ENCODE assay signal across 30 cellular contexts in the genomic region with DNA sequence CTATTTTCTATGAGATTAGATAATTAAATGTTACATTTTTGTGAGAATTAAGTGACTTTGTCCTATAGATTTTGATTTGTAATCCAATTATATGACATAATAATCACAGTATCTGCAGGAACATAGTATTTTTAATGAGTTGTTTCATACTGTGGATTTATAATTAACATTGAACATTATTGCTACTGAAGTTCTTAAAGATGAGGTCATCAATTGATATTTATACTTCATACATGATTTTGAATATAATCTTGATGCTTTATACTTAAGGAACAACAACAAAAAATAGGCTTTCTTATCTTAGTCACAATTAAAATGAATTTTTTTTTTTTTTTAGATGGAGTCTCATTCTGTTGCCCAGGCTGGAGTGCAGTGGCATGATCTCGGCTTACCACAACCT.
DNase-seq lines count a peak whose midpoint lies in the region; ATAC-seq, FAIRE-seq and TF ChIP-seq lines count a peak whose summit lies in the region.
"Had no signal": no experiment of that assay in that cellular context is flagged by ENCODE, and none has a peak within 500 bp of the region (broad histone marks: within the 10 kb centered on the region; RNA-seq: fewer than 3 reads in every experiment).

No MANE protein-coding gene starts in this region.

- WGBS in HepG2 (ENCODE audit: low lambda C conversion rate): 53% methylated on average over 1 of the region's 1 CpG
- 91% methylated on average over 1 of the region's 1 CpG for WGBS in right lobe of liver (ENCODE audit: insufficient coverage, low coverage, low lambda C conversion rate, missing lambda C conversion rate)

- POLR2A ChIA-PET in HepG2 (lab: Yijun Ruan, JAX): no interaction called here
- POLR2A ChIA-PET in HEK293 (lab: Yijun Ruan, JAX): no interaction called here

- no peak for TF ChIP-seq CTCF in HepG2 (CRISPR knock-in tag; IDR thresholded peaks at IDR 0.05)
- no peak for TF ChIP-seq CTCF in right lobe of liver (IDR thresholded peaks at IDR 0.05)
- no peak for TF ChIP-seq CTCF in HEK293 (tag by site-specific recombination; IDR thresholded peaks at IDR 0.05)

- H3K27me3 ChIP-seq in HepG2 (ENCODE audit: control insufficient read depth in 1 of 2, insufficient read depth in 2 of 2, low read length in 2 of 2) (no peaks in the 10 kb centered on the region), right lobe of liver (no peaks in the 10 kb centered on the region)
- H3K27me3 ChIP-seq: BE2C; BLaER1; BLaER1 treated with 17β-estradiol and CSF1 and Interleukin-3, amounts not matched to agents 10 nM and 100 nM had no signal

- no peaks in the 10 kb centered on the region for H4K20me1 ChIP-seq in HepG2 (ENCODE audit: insufficient read depth, low read length)
- H4K20me1 ChIP-seq: BLaER1; BLaER1 treated with 17β-estradiol and CSF1 and Interleukin-3, amounts not matched to agents 10 nM and 100 nM had no signal

- H3K9me3 ChIP-seq in HepG2 (ENCODE audit: low read length) (no peaks in the 10 kb centered on the region), right lobe of liver (no peaks in the 10 kb centered on the region), HEK293 (ENCODE audit: control insufficient read depth, insufficient read depth, low read depth, low read length) (no peaks in the 10 kb centered on the region)
- H3K9me3 ChIP-seq: A549; BE2C; BLaER1; BLaER1 treated with 17β-estradiol and CSF1 and Interleukin-3, amounts not matched to agents 10 nM and 100 nM; Caco-2 had no signal

- H3K4me2 ChIP-seq in HepG2 (ENCODE audit: low read depth, low read length): no peak overlapping the region
- H3K4me2 ChIP-seq: A549; BLaER1; BLaER1 treated with 17β-estradiol and CSF1 and Interleukin-3, amounts not matched to agents 10 nM and 100 nM had no signal

- CTCF ChIA-PET in HepG2 (lab: Yijun Ruan, JAX; ENCODE audit: low intra/inter-chr PET ratio, low total read pairs) (no interaction called here), HEK293 (lab: Yijun Ruan, JAX) (no interaction called here)

- TF ChIP-seq RAD21 in HepG2 (CRISPR knock-in tag; IDR thresholded peaks at IDR 0.05): no peak

- no peak overlapping the region for H3K27ac ChIP-seq in HepG2 (ENCODE audit: extremely low read length, insufficient read depth, low read length)
- H3K27ac ChIP-seq in right lobe of liver: no peak overlapping the region
- H3K27ac ChIP-seq in HEK293 (ENCODE audit: extremely low read depth, low read depth, low read length): no peak overlapping the region
- H3K27ac ChIP-seq: 22Rv1; A549; BLaER1; BLaER1 treated with 17β-estradiol and CSF1 and Interleukin-3, amounts not matched to agents 10 nM and 100 nM; C4-2B had no signal

- H3K4me1 ChIP-seq in HepG2 (ENCODE audit: insufficient read depth, low read length) (no peaks in the 10 kb centered on the region), right lobe of liver (no peaks in the 10 kb centered on the region), HEK293 (ENCODE audit: control insufficient read depth, insufficient read depth, low read length) (no peaks in the 10 kb centered on the region)
- H3K4me1 ChIP-seq: A549; BE2C; BLaER1; BLaER1 treated with 17β-estradiol and CSF1 and Interleukin-3, amounts not matched to agents 10 nM and 100 nM; Caco-2 had no signal

- ATAC-seq in HepG2 (no peak), right lobe of liver (no peak)
- ATAC-seq: A549; CD8-positive, alpha-beta T cell had no signal

- no peak for FAIRE-seq in HepG2 (lab: Jason Lieb, UNC)
- FAIRE-seq: A549, D721Med had no signal

- in situ Hi-C loops in HepG2 (cut with HindIII; ENCODE audit: extremely low pct_ligation_motif_present, low pct_unique_long_range_greater_than_20kb): no loop called here

- TF ChIP-seq POLR2A in HepG2 (IDR thresholded peaks at IDR 0.05; ENCODE audit: insufficient read depth in 1 of 2, low read depth in 2 of 2, low read length in 2 of 2) (no peak), right lobe of liver (IDR thresholded peaks at IDR 0.05) (no peak)

- H3K4me3 ChIP-seq in HepG2 (replicated peaks in 1 of 3; ENCODE audit: insufficient read depth in 1 of 3, low read depth in 2 of 3, low read length in 3 of 3): no peak overlapping the region
- H3K4me3 ChIP-seq in right lobe of liver: no peak overlapping the region
- no peak overlapping the region for H3K4me3 ChIP-seq in HEK293 (ENCODE audit: low read depth, low read length)
- H3K4me3 ChIP-seq: A549; BLaER1; BLaER1 treated with 17β-estradiol and CSF1 and Interleukin-3, amounts not matched to agents 10 nM and 100 nM had no signal

- intact Hi-C loops in HepG2 (cut with micrococcal nuclease; ENCODE audit: unreplicated experiment) (no loop called here), right lobe of liver (cut with DNase I) (no loop called here)

- TF ChIP-seq EP300 in HepG2 (IDR thresholded peaks at IDR 0.05; ENCODE audit: low read depth in 2 of 2, low read length in 2 of 2) (no peak), HepG2 (CRISPR knock-in tag; IDR thresholded peaks at IDR 0.05; ENCODE audit: borderline replicate concordance) (no peak)

- DNase-seq in HepG2 (ENCODE audit: low spot score): no peak
- no peak for DNase-seq in right lobe of liver
- DNase-seq in UCSD-AML1 (lab: John Stamatoyannopoulos, UW; ENCODE audit: unreplicated experiment): no peak
- DNase-seq: 8988T; ACHN; AML-193; BE2C; C1 segment of cervical spinal cord; Caco-2; Calu3; CD4-positive, alpha-beta memory T cell; CD4-positive, alpha-beta T cell; CD4-positive, CD25-positive, alpha-beta regulatory T cell; CD8-positive, alpha-beta memory T cell; CD8-positive, alpha-beta T cell; COR-L47; DMS 273 treated with DMSO at 0.1 percent for 48 hours; DMS153; DMS53; DMS79; DMS79 treated with DMSO at 0.1 percent for 48 hours; DND-41; EL had no signal

- H3K36me3 ChIP-seq in HepG2 (replicated peaks in 1 of 2; ENCODE audit: control insufficient read depth in 1 of 2, insufficient read depth in 2 of 2, low read length in 2 of 2) (no peaks in the 10 kb centered on the region), right lobe of liver (no peaks in the 10 kb centered on the region), HEK293 (ENCODE audit: control insufficient read depth in 2 of 2, insufficient read depth in 1 of 2, low read length in 2 of 2) (no peaks in the 10 kb centered on the region)
- H3K36me3 ChIP-seq: BE2C; BLaER1; BLaER1 treated with 17β-estradiol and CSF1 and Interleukin-3, amounts not matched to agents 10 nM and 100 nM had no signal

- BruUV-seq in HepG2 (replicated peaks; lab: Mats Ljungman, UMichigan): no TSS peak

- H2AFZ ChIP-seq in HepG2 (ENCODE audit: low read length): no peak overlapping the region

- no peak overlapping the region for H3K9ac ChIP-seq in HepG2 (ENCODE audit: insufficient read depth, low read depth, low read length)
- H3K9ac ChIP-seq: BLaER1; BLaER1 treated with 17β-estradiol and CSF1 and Interleukin-3, amounts not matched to agents 10 nM and 100 nM had no signal

- H3K79me2 ChIP-seq in HepG2 (ENCODE audit: insufficient read depth, low read length): no peaks in the 10 kb centered on the region

TF ChIP-seq in HepG2, 621 proteins besides CTCF, POLR2A, EP300 and RAD21:
- no peak for TF ChIP-seq ZNF441 (CRISPR knock-in tag; IDR thresholded peaks at IDR 0.05; ENCODE audit: borderline replicate concordance)
- TF ChIP-seq SAP130 (CRISPR knock-in tag; IDR thresholded peaks at IDR 0.05; ENCODE audit: low read depth): no peak
- TF ChIP-seq MLLT10 (CRISPR knock-in tag; IDR thresholded peaks at IDR 0.05): no peak
- TF ChIP-seq ZKSCAN8 (CRISPR knock-in tag; IDR thresholded peaks at IDR 0.05; ENCODE audit: borderline replicate concordance): no peak
- peak; percentile 87 for TF ChIP-seq ATF7 (IDR thresholded peaks at IDR 0.05)
- TF ChIP-seq ATF7 (CRISPR knock-in tag; IDR thresholded peaks at IDR 0.05): no peak
- no peak for TF ChIP-seq MTF1 (CRISPR knock-in tag; IDR thresholded peaks at IDR 0.05)

TF ChIP-seq in HEK293, 187 proteins besides CTCF, POLR2A, EP300 and RAD21:
- TF ChIP-seq, protein P1, sequence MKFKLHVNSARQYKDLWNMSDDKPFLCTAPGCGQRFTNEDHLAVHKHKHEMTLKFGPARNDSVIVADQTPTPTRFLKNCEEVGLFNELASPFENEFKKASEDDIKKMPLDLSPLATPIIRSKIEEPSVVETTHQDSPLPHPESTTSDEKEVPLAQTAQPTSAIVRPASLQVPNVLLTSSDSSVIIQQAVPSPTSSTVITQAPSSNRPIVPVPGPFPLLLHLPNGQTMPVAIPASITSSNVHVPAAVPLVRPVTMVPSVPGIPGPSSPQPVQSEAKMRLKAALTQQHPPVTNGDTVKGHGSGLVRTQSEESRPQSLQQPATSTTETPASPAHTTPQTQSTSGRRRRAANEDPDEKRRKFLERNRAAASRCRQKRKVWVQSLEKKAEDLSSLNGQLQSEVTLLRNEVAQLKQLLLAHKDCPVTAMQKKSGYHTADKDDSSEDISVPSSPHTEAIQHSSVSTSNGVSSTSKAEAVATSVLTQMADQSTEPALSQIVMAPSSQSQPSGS (tag by site-specific recombination; IDR thresholded peaks at IDR 0.05; ENCODE audit: low read depth): peak; percentile 68
- TF ChIP-seq ZNF184 (tag by site-specific recombination; IDR thresholded peaks at IDR 0.05): no peak
TF ChIP-seq in HEK293: peak in this region for 1.
